Comparison of ENCODE assay signal across 20 cellular contexts in the genomic region with DNA sequence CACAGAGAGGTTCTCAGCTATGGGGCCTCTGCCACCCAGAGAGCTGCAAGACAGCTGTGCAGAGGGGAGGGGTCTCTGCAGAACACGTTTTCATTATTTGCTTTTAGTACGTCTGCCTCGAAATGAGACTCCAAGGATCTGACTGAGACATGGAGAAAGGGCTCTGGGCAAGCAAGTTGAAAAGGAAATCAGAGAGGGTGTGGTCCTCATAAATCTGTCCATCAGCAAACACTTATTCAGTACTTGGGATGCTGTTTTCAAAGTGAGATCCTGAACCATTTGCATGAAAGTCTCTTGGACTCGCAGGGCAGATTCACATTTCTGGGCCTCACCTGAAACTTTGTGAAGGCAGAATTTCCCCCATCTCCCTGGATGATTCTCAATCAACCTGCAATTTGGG.
"Had no signal": no experiment of that assay in that cellular context is flagged by ENCODE, and none has a peak within 500 bp of the region (broad histone marks: within the 10 kb centered on the region; RNA-seq: fewer than 3 reads in every experiment).

No MANE protein-coding gene starts in this region.

- H3K4me3 ChIP-seq: MG63 had no signal

- DNase-seq: activated CD4-positive, alpha-beta T cell treated with anti-CD3 and anti-CD28 coated beads for 48 hours; activated CD4-positive, alpha-beta T cell treated with anti-CD3 and anti-CD28 coated beads, Interleukin-2, amount 50 U/mL, for 4 hours; activated CD4-positive, CD25-positive, alpha-beta regulatory T cell treated with anti-CD3 and anti-CD28 coated beads, Interleukin-2, amount 50 U/mL, for 72 hours; activated CD8-positive, alpha-beta memory T cell treated with anti-CD3 and anti-CD28 coated beads, Interleukin-2, amount 10 ng/mL, durations not matched to agents 7 days and 5 days; activated CD8-positive, alpha-beta T cell treated with anti-CD3 and anti-CD28 coated beads, Interleukin-2, amount 10 ng/mL, durations not matched to agents 7 days and 5 days; activated effector memory CD4-positive, alpha-beta T cell treated with Interleukin-2 at 50 U/mL for 16 hours; activated naive CD4-positive, alpha-beta T cell; activated T-cell treated with anti-CD3 and anti-CD28 coated beads, Interleukin-2, amount 50 U/mL, for 24 hours; aorta; central memory CD4-positive, alpha-beta T cell; MG63; MV-4-11; NCI-H1092 treated with DMSO at 0.1 percent for 48 hours; NCI-H1436 treated with DMSO at 0.1 percent for 48 hours; NCI-H2107; NCI-H2227 treated with DMSO at 0.1 percent for 48 hours; NCI-H446 treated with DMSO at 0.1 percent for 48 hours; NCI-H524 treated with DMSO at 0.1 percent for 48 hours; SHP77 treated with DMSO at 0.1 percent for 48 hours had no signal

- ATAC-seq: activated CD8-positive, alpha-beta memory T cell treated with anti-CD3 and anti-CD28 coated beads, Interleukin-2, amount 10 ng/mL, durations not matched to agents 7 days and 5 days; activated CD8-positive, alpha-beta T cell treated with anti-CD3 and anti-CD28 coated beads, Interleukin-2, amount 10 ng/mL, durations not matched to agents 7 days and 5 days; WTC11 had no signal

- H3K36me3 ChIP-seq: MG63 had no signal

- H3K27me3 ChIP-seq: MG63 had no signal

- H3K9me3 ChIP-seq: MG63 had no signal
